Comparison of ENCODE assay signal across 18 cellular contexts in genomic region chr11:134468796-134469195, GRCh38. TPM values are rescaled to one million over a fixed set of nuclear protein-coding genes. Genes with fewer than 3 reads are reported as not detected.
"Had no signal": no experiment of that assay in that cellular context is flagged by ENCODE, and none has a peak within 500 bp of the region (broad histone marks: within the 10 kb centered on the region; RNA-seq: fewer than 3 reads in every experiment).

No MANE protein-coding gene starts in this region.

- H3K27ac ChIP-seq: brain microvascular endothelial cell, left ventricle myocardium inferior, neutrophil, right atrium auricular region, testis had no signal

- H3K36me3 ChIP-seq: brain microvascular endothelial cell, left ventricle myocardium inferior, neutrophil, right atrium auricular region had no signal

- H3K4me1 ChIP-seq: left ventricle myocardium inferior, right atrium auricular region had no signal

- H3K27me3 ChIP-seq: brain microvascular endothelial cell, right atrium auricular region, testis had no signal

- DNase-seq: activated CD4-positive, alpha-beta T cell treated with anti-CD3 and anti-CD28 coated beads, Interleukin-2, amount 50 U/mL, for 4 hours; activated CD4-positive, CD25-positive, alpha-beta regulatory T cell treated with anti-CD3 and anti-CD28 coated beads, Interleukin-2, amount 50 U/mL, for 72 hours; activated naive CD4-positive, alpha-beta T cell; activated T-cell treated with anti-CD3 and anti-CD28 coated beads for 4 hours; anterior cingulate cortex; brain microvascular endothelial cell; effector memory CD8-positive, alpha-beta T cell; left ventricle myocardium inferior; natural killer cell; stimulated activated CD4-positive, alpha-beta T cell treated with anti-CD3 and anti-CD28 coated beads, Interleukin-4, amount 100 ng/mL, for 4 hours; stimulated activated CD8-positive, alpha-beta memory T cell treated with anti-CD3 and anti-CD28 coated beads, Interleukin-4, amount 100 ng/mL, for 48 hours; stimulated activated naive CD8-positive, alpha-beta T cell treated with anti-CD3 and anti-CD28 coated beads, Interleukin-15, amount 100 ng/mL, for 72 hours; T-cell; T-helper 9 cell; testis had no signal

- ATAC-seq: effector memory CD8-positive, alpha-beta T cell; natural killer cell; T-cell had no signal

- H3K4me3 ChIP-seq: left ventricle myocardium inferior, right atrium auricular region, testis had no signal

- H3K9me3 ChIP-seq: left ventricle myocardium inferior, neutrophil, right atrium auricular region, testis had no signal

RNA-seq across cellular contexts. Expression of gene B3GAT1, which starts 56.8 kb away (rescaled TPM):
- total RNA-seq: epithelial cell of proximal tubule had no signal
